Comparison of ENCODE assay signal across 27 cellular contexts in the genomic region with DNA sequence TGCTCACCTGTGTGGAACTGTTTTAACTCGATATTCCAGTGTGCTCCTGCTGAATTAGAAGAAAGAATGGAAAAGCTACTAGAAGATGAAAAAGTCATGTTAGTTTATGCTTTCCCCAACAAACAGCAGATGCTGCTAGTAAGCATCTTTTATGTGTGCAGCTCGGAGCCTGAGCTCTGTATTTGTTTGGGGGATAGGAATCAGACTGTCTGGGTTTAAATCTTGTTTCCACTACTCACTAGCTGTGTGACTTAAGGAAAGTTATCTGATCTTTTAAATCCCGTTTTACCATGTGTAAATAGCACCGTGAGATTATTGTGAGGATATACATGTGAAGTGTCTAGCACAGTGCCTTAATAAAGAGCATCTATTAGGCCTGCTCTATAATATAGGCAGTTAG. TPM values are rescaled to one million over a fixed set of nuclear protein-coding genes. Genes with fewer than 3 reads are reported as not detected.
DNase-seq lines count a peak whose midpoint lies in the region; ATAC-seq, FAIRE-seq and TF ChIP-seq lines count a peak whose summit lies in the region.
"Had no signal": no experiment of that assay in that cellular context is flagged by ENCODE, and none has a peak within 500 bp of the region (broad histone marks: within the 10 kb centered on the region; RNA-seq: fewer than 3 reads in every experiment).

No MANE protein-coding gene starts in this region.

- no peak for TF ChIP-seq CTCF in keratinocyte (optimal IDR thresholded peaks at IDR 0.05 in 1 of 3, IDR thresholded peaks at IDR 0.05 in 1 of 3, conservative IDR thresholded peaks at IDR 0.05 in 1 of 3; ENCODE audit: extremely low read depth in 1 of 3, insufficient read depth in 2 of 3, low read length in 3 of 3)

- no peak overlapping the region for H3K4me2 ChIP-seq in keratinocyte (ENCODE audit: control insufficient read depth, extremely low read depth, insufficient read depth, low read depth, low read length)
- H3K4me2 ChIP-seq: BLaER1 had no signal

- H3K27me3 ChIP-seq in keratinocyte (ENCODE audit: control insufficient read depth, extremely low read depth, insufficient read depth, low read length), result no peaks in the 10 kb centered on the region
- H3K27me3 ChIP-seq: BE2C, BLaER1 had no signal

- DNase-seq in NCI-H82 (lab: John Stamatoyannopoulos, UW) (peak; percentile 62), NCI-H82 treated with DMSO at 0.1 percent for 48 hours (lab: John Stamatoyannopoulos, UW; ENCODE audit: unreplicated experiment) (peak; percentile 64), keratinocyte (ENCODE audit: low read depth, low spot score) (no peak), immature natural killer cell (no peak)
- DNase-seq: 8988T; ACHN; BE2C; C1 segment of cervical spinal cord; CD4-positive, alpha-beta memory T cell; CD4-positive, CD25-positive, alpha-beta regulatory T cell; CD8-positive, alpha-beta memory T cell; COR-L47; DMS 273 treated with DMSO at 0.1 percent for 48 hours; DMS153; DMS53; DMS79; DND-41; EL; GDM1 had no signal

- H3K27me3 Mint-ChIP-seq in immature natural killer cell (ENCODE audit: low read depth in 3 of 3), result peaks cover 0 to 3% (median 0%) of the 10 kb centered on the region in 3 donors

- no peaks in the 10 kb centered on the region for H4K20me1 ChIP-seq in keratinocyte (ENCODE audit: control insufficient read depth, extremely low read depth, insufficient read depth, low read length)
- H4K20me1 ChIP-seq: BLaER1 had no signal

- peak; percentile 23 for FAIRE-seq in keratinocyte (lab: Jason Lieb, UNC)
- FAIRE-seq: A204.1, GM12892, GM18507 had no signal

- H3K9me3 Mint-ChIP-seq in immature natural killer cell, result no peaks in the 10 kb centered on the region
- H3K9me3 Mint-ChIP-seq: CD4-positive, alpha-beta memory T cell; CD8-positive, alpha-beta memory T cell had no signal

- no peak overlapping the region for H3K27ac Mint-ChIP-seq in immature natural killer cell
- H3K27ac Mint-ChIP-seq: CD14-positive monocyte; CD4-positive, alpha-beta memory T cell; CD4-positive, CD25-positive, alpha-beta regulatory T cell had no signal

- no peak for ATAC-seq in activated CD4-positive, CD25-positive, alpha-beta regulatory T cell treated with anti-CD3 and anti-CD28 coated beads, Interleukin-2, amount 50 U/mL, for 24 hours
- ATAC-seq: GM12878 had no signal

- H3K4me1 ChIP-seq in keratinocyte (ENCODE audit: control insufficient read depth, extremely low read depth, insufficient read depth, low read length), result peaks cover 4% of the 10 kb centered on the region
- H3K4me1 ChIP-seq: BE2C had no signal

- H2AFZ ChIP-seq in keratinocyte (ENCODE audit: control insufficient read depth, low read length), result no peak overlapping the region

- H3K9me1 ChIP-seq in keratinocyte (ENCODE audit: control insufficient read depth, extremely low read depth, insufficient read depth, low read length), result no peaks in the 10 kb centered on the region

- H3K9me3 ChIP-seq in keratinocyte (ENCODE audit: control insufficient read depth, low read depth, low read length), result no peaks in the 10 kb centered on the region
- H3K9me3 ChIP-seq: BE2C, BLaER1 had no signal

- no peaks in the 10 kb centered on the region for H3K36me3 Mint-ChIP-seq in immature natural killer cell
- H3K36me3 Mint-ChIP-seq: CD14-positive monocyte; CD4-positive, alpha-beta memory T cell; CD4-positive, CD25-positive, alpha-beta regulatory T cell; CD8-positive, alpha-beta memory T cell had no signal

- H3K27ac ChIP-seq in keratinocyte (ENCODE audit: control insufficient read depth, insufficient read depth, low read length), result no peak overlapping the region
- H3K27ac ChIP-seq: BLaER1 had no signal

- H3K9ac ChIP-seq in keratinocyte (ENCODE audit: control insufficient read depth, extremely low read depth, insufficient read depth, low read length), result no peak overlapping the region
- H3K9ac ChIP-seq: BLaER1 had no signal

- H3K36me3 ChIP-seq in keratinocyte (ENCODE audit: control insufficient read depth in 2 of 2, extremely low read depth in 1 of 2, insufficient read depth in 2 of 2, low read length in 2 of 2), result no peaks in the 10 kb centered on the region
- H3K36me3 ChIP-seq: BE2C, BLaER1 had no signal

- H3K4me1 Mint-ChIP-seq in immature natural killer cell, result no peaks in the 10 kb centered on the region
- H3K4me1 Mint-ChIP-seq: CD4-positive, alpha-beta memory T cell; CD8-positive, alpha-beta memory T cell had no signal

- H3K79me2 ChIP-seq in keratinocyte (ENCODE audit: control insufficient read depth, insufficient read depth, low read length), result no peaks in the 10 kb centered on the region

- dilution Hi-C loops in keratinocyte (cut with MboI; ENCODE audit: extremely low pct_ligation_motif_present, low sequenced_read_pairs), result no loop called here

- H3K4me3 Mint-ChIP-seq in immature natural killer cell, result no peak overlapping the region
- H3K4me3 Mint-ChIP-seq: CD14-positive monocyte; CD4-positive, alpha-beta memory T cell; CD4-positive, CD25-positive, alpha-beta regulatory T cell; CD8-positive, alpha-beta memory T cell had no signal

- H3K4me3 ChIP-seq in keratinocyte (ENCODE audit: control insufficient read depth in 2 of 3, extremely low read depth in 1 of 3, insufficient read depth in 2 of 3, low read depth in 1 of 3, low read length in 3 of 3), result no peak overlapping the region
- H3K4me3 ChIP-seq: BLaER1, GM12878 had no signal

RNA-seq across cellular contexts. Expression of a gene that starts 24.0 kb away (rescaled TPM):
- not detected in 3 replicates for polyA plus RNA-seq in keratinocyte
- polyA plus RNA-seq in keratinocyte (2011; ENCODE audit: low read depth), result not detected
- not detected in 2 replicates for polyA plus RNA-seq in keratinocyte (2011; cell fraction: cytosol; rRNA removed)
- not detected in 2 replicates for polyA plus RNA-seq in keratinocyte (2011; cell fraction: nucleus; rRNA removed)
- polyA plus RNA-seq in keratinocyte (2012; ENCODE audit: low replicate concordance), result not detected in 2 replicates
- polyA minus RNA-seq in keratinocyte, result not detected in 3 replicates
- not detected for polyA minus RNA-seq in keratinocyte (2011; cell fraction: cytosol; rRNA and poly(A)+ RNA removed)
- not detected in 2 replicates for polyA minus RNA-seq in keratinocyte (2011; cell fraction: nucleus; rRNA and poly(A)+ RNA removed)
- not detected for polyA plus RNA-seq in immature natural killer cell
- polyA plus RNA-seq: AG04450; CD14-positive monocyte; CD4-positive, alpha-beta memory T cell; CD4-positive, CD25-positive, alpha-beta regulatory T cell; CD8-positive, alpha-beta memory T cell had no signal

RNA-seq across cellular contexts. Expression of a gene that starts 55.1 kb away (rescaled TPM):
- polyA plus RNA-seq in keratinocyte, result not detected in 3 replicates
- not detected for polyA plus RNA-seq in keratinocyte (2011; ENCODE audit: low read depth)
- not detected in 2 replicates for polyA plus RNA-seq in keratinocyte (2011; cell fraction: cytosol; rRNA removed)
- polyA plus RNA-seq in keratinocyte (2011; cell fraction: nucleus; rRNA removed), result not detected in 2 replicates
- polyA plus RNA-seq in keratinocyte (2012; ENCODE audit: low replicate concordance), result not detected in 2 replicates
- polyA minus RNA-seq in keratinocyte, result not detected in 3 replicates
- not detected for polyA minus RNA-seq in keratinocyte (2011; cell fraction: cytosol; rRNA and poly(A)+ RNA removed)
- polyA minus RNA-seq in keratinocyte (2011; cell fraction: nucleus; rRNA and poly(A)+ RNA removed), result not detected in 2 replicates
- polyA plus RNA-seq in immature natural killer cell, result not detected
- polyA plus RNA-seq: AG04450; CD14-positive monocyte; CD4-positive, alpha-beta memory T cell; CD4-positive, CD25-positive, alpha-beta regulatory T cell; CD8-positive, alpha-beta memory T cell; GM12878 had no signal

Comparison
In these comparisons a context has a peak if more than half of its experiments do, and no peak if none do; other contexts are left out.
1. DNase-seq: peak in NCI-H82 (single experiment) and NCI-H82 treated with DMSO at 0.1 percent for 48 hours (single experiment); none in keratinocyte (single experiment) and immature natural killer cell (0 of 3).